ENCODE assay signal across 20 cellular contexts in genomic region chr12:129607756-129608155, GRCh38.
DNase-seq lines count a peak whose midpoint lies in the region; ATAC-seq and TF ChIP-seq lines count a peak whose summit lies in the region.
"Had no signal": no experiment of that assay in that cellular context is flagged by ENCODE, and none has a peak within 500 bp of the region (broad histone marks: within the 10 kb centered on the region; RNA-seq: fewer than 3 reads in every experiment).

No MANE protein-coding gene starts in this region.

- H3K36me3 Mint-ChIP-seq in endodermal cell (ENCODE audit: low read depth) (no peaks in the 10 kb centered on the region), neural crest cell (ENCODE audit: low read depth) (no peaks in the 10 kb centered on the region)
- H3K36me3 Mint-ChIP-seq in activated T-helper 2 cell treated with anti-CD3 and anti-CD28 coated beads, Interferon-gamma antibody, Interleukin-2, Interleukin-4, amounts not matched to agents 10 μg/mL and 5 μg/mL and 100 μg/mL, durations not matched to agents 14 hours and 24 hours and 36 hours (ENCODE audit: low read depth) = no peaks in the 10 kb centered on the region

- no peaks in the 10 kb centered on the region for H3K36me3 ChIP-seq in SJSA1
- no peaks in the 10 kb centered on the region for H3K36me3 ChIP-seq in endodermal cell (ENCODE audit: control insufficient read depth, insufficient read depth, low read length)
- H3K36me3 ChIP-seq in heart right ventricle = no peaks in the 10 kb centered on the region
- H3K36me3 ChIP-seq: MG63 had no signal

- no peak overlapping the region for H3K4me3 ChIP-seq in SJSA1
- H3K4me3 ChIP-seq in endodermal cell (ENCODE audit: low read length) = peak overlapping the region; percentile 1
- no peak overlapping the region for H3K4me3 ChIP-seq in heart right ventricle
- H3K4me3 ChIP-seq: GM23248, MG63, PC-9 had no signal

- H3K27ac ChIP-seq in SJSA1 (peak overlapping the region; percentile 9; the same call in 1 of the 2 replicates), endodermal cell (ENCODE audit: low read depth, low read length) (peak overlapping the region; percentile 92), heart right ventricle (no peak overlapping the region)
- H3K27ac ChIP-seq: C4-2B, GM23248, KMS-11, PC-9 had no signal

- H3K9me3 ChIP-seq in SJSA1 (replicated peaks) = no peaks in the 10 kb centered on the region; the same call in 1 of the 2 replicates
- H3K9me3 ChIP-seq in endodermal cell (ENCODE audit: control insufficient read depth, low read length) = no peaks in the 10 kb centered on the region
- H3K9me3 ChIP-seq in heart right ventricle = peaks cover 0 to 6% (median 0%) of the 10 kb centered on the region in 11 donors

- ATAC-seq in HG03520 (IDR thresholded peaks at IDR 0.05; ENCODE audit: unreplicated experiment) = no peak
- ATAC-seq in heart right ventricle = no peak
- ATAC-seq: HepG2 had no signal

- H3K4me1 ChIP-seq in SJSA1 (replicated peaks) = no peaks in the 10 kb centered on the region
- H3K4me1 ChIP-seq in endodermal cell (ENCODE audit: control insufficient read depth, insufficient read depth, low read length) = peaks cover 19% of the 10 kb centered on the region
- H3K4me1 ChIP-seq in heart right ventricle = no peaks in the 10 kb centered on the region

- no peak overlapping the region for H3K9ac ChIP-seq in endodermal cell (ENCODE audit: extremely low read depth, low read length, poor library complexity, severe bottlenecking)
- H3K9ac ChIP-seq: GM23248, KMS-11 had no signal

- peak overlapping the region; percentile 24 for H3K4me3 Mint-ChIP-seq in endodermal cell
- peak overlapping the region; percentile 58 for H3K4me3 Mint-ChIP-seq in neural crest cell
- H3K4me3 Mint-ChIP-seq in activated T-helper 2 cell treated with anti-CD3 and anti-CD28 coated beads, Interferon-gamma antibody, Interleukin-2, Interleukin-4, amounts not matched to agents 10 μg/mL and 5 μg/mL and 100 μg/mL, durations not matched to agents 14 hours and 24 hours and 36 hours (ENCODE audit: low read depth) = no peak overlapping the region

- peaks cover 57% of the 10 kb centered on the region for H3K4me1 Mint-ChIP-seq in endodermal cell
- peaks cover 61% of the 10 kb centered on the region for H3K4me1 Mint-ChIP-seq in neural crest cell
- no peaks in the 10 kb centered on the region for H3K4me1 Mint-ChIP-seq in activated T-helper 2 cell treated with anti-CD3 and anti-CD28 coated beads, Interferon-gamma antibody, Interleukin-2, Interleukin-4, amounts not matched to agents 10 μg/mL and 5 μg/mL and 100 μg/mL, durations not matched to agents 14 hours and 24 hours and 36 hours (ENCODE audit: low read depth)

- H3K9me3 Mint-ChIP-seq in endodermal cell (peaks cover 16% of the 10 kb centered on the region), neural crest cell (peaks cover 2% of the 10 kb centered on the region)
- H3K9me3 Mint-ChIP-seq in activated T-helper 2 cell treated with anti-CD3 and anti-CD28 coated beads, Interferon-gamma antibody, Interleukin-2, Interleukin-4, amounts not matched to agents 10 μg/mL and 5 μg/mL and 100 μg/mL, durations not matched to agents 14 hours and 24 hours and 36 hours = peaks cover 19% of the 10 kb centered on the region

- TF ChIP-seq CTCF in endodermal cell (conservative IDR thresholded peaks at IDR 0.05) = no peak
- no peak for TF ChIP-seq CTCF in neural crest cell (conservative IDR thresholded peaks at IDR 0.05)
- no peak for TF ChIP-seq CTCF in heart right ventricle (IDR thresholded peaks at IDR 0.05)

- intact Hi-C loops in heart right ventricle (cut with DNase I) = no loop called here
- intact Hi-C loops in activated T-helper 2 cell treated with anti-CD3 and anti-CD28 coated beads, Interferon-gamma antibody, Interleukin-2, Interleukin-4, amounts not matched to agents 10 μg/mL and 5 μg/mL and 100 μg/mL, durations not matched to agents 14 hours and 24 hours and 36 hours (cut with micrococcal nuclease) = no loop called here

- peak; percentile 7 for DNase-seq in ACHN
- DNase-seq in SJSA1 (ENCODE audit: low read depth in 1 of 2, low spot score in 2 of 2) = no peak
- no peak for DNase-seq in endodermal cell
- no peak for DNase-seq in neural crest cell (ENCODE audit: low read depth, low spot score)
- no peak for DNase-seq in Kasumi-1 (lab: John Stamatoyannopoulos, UW)
- no peak for DNase-seq in heart right ventricle
- no peak for DNase-seq in activated T-helper 2 cell treated with anti-CD3 and anti-CD28 coated beads, Interferon-gamma antibody, Interleukin-2, Interleukin-4, amounts not matched to agents 10 μg/mL and 5 μg/mL and 100 μg/mL, durations not matched to agents 14 hours and 24 hours and 36 hours (ENCODE audit: low spot score)
- DNase-seq: 8988T, DMS79, GM23248, NCI-H1105 treated with DMSO at 0.1 percent for 48 hours, NCI-H187, NCI-H2171 treated with DMSO at 0.1 percent for 48 hours, NCI-H774, PC-9 had no signal

- H3K27me3 ChIP-seq in SJSA1 (replicated peaks) = no peaks in the 10 kb centered on the region
- H3K27me3 ChIP-seq in endodermal cell (ENCODE audit: control insufficient read depth, insufficient read depth, low read length, poor library complexity, severe bottlenecking) = no peaks in the 10 kb centered on the region
- H3K27me3 ChIP-seq in heart right ventricle = peaks cover 0 to 8% (median 0%) of the 10 kb centered on the region in 7 donors
- H3K27me3 ChIP-seq: MG63 had no signal

- H3K27me3 Mint-ChIP-seq in endodermal cell (ENCODE audit: insufficient read depth) (no peaks in the 10 kb centered on the region), neural crest cell (ENCODE audit: low read depth) (no peaks in the 10 kb centered on the region)
- H3K27me3 Mint-ChIP-seq in activated T-helper 2 cell treated with anti-CD3 and anti-CD28 coated beads, Interferon-gamma antibody, Interleukin-2, Interleukin-4, amounts not matched to agents 10 μg/mL and 5 μg/mL and 100 μg/mL, durations not matched to agents 14 hours and 24 hours and 36 hours (ENCODE audit: low read depth) = no peaks in the 10 kb centered on the region

- in situ Hi-C loops in ACHN (cut with HindIII; ENCODE audit: low pct_ligation_motif_present, low pct_unique_long_range_greater_than_20kb, low sequenced_read_pairs) = no loop called here

- H3K27ac Mint-ChIP-seq in endodermal cell = peak overlapping the region; percentile 87
- peak overlapping the region; percentile 65 for H3K27ac Mint-ChIP-seq in neural crest cell (ENCODE audit: unreplicated experiment)
- no peak overlapping the region for H3K27ac Mint-ChIP-seq in activated T-helper 2 cell treated with anti-CD3 and anti-CD28 coated beads, Interferon-gamma antibody, Interleukin-2, Interleukin-4, amounts not matched to agents 10 μg/mL and 5 μg/mL and 100 μg/mL, durations not matched to agents 14 hours and 24 hours and 36 hours

- 86 to 100% methylated on average over 1 of the region's 5 CpGs for WGBS in endodermal cell (ENCODE audit: insufficient coverage in 1 of 2, insufficient read length in 1 of 2), 2 experiments
- 36% methylated on average over 5 of the region's 5 CpGs for WGBS in heart right ventricle, 2 donors

Comparison
In these comparisons a context has a peak if more than half of its experiments do, and no peak if none do; other contexts are left out.
1. H3K27ac ChIP-seq: peak in SJSA1 (single experiment) and endodermal cell (single experiment); none in heart right ventricle (0 of 10).